ENCODE assay signal across 8 cellular contexts in the genomic region with DNA sequence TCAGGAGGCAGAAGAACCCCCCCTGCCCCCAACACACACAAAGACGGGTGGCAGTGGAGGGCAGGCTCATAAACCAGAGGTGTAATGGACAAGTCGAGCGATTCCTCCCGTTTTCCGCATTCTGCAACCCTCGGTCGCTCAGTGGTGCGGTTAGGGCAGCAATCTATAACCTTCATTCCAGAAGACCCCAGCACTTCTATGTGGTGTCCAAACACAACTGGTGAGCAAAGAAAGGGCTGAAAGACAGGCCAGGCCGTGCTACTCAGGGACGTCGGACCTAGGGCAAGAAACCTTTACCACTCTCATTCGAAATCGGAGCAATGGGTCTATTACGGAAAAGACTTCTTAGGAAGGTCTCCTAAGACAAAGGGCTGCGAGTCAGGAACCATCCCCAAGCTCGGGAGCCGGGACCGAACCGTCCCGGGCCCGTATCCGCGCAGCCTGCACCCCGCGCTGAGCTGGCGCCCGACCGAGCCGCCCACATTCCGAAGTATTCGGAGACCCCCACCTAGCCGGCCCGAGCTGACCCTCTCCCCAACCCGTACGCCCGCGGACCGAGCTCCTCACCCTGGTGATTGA. TPM values are rescaled to one million over a fixed set of nuclear protein-coding genes. Genes with fewer than 3 reads are reported as not detected.
DNase-seq lines count a peak whose midpoint lies in the region; ATAC-seq, FAIRE-seq and TF ChIP-seq lines count a peak whose summit lies in the region.

No MANE protein-coding gene starts in this region.

- no peak for FAIRE-seq in H54 (lab: Jason Lieb, UNC)

- TF ChIP-seq CTCF in CD4-positive, alpha-beta T cell (IDR thresholded peaks at IDR 0.05) = no peak
- no peak for TF ChIP-seq CTCF in WI38 (IDR thresholded peaks at IDR 0.05; ENCODE audit: low read depth, low read length)
- TF ChIP-seq CTCF in tibial artery (IDR thresholded peaks at IDR 0.05) = no peak

- H2BK120ac ChIP-seq in mesendoderm (ENCODE audit: low read depth, low read length) = no peak overlapping the region

- no peak overlapping the region for H2BK15ac ChIP-seq in mesendoderm (replicated peaks; ENCODE audit: low read depth)

- no peak for TF ChIP-seq POLR2A in H54 (IDR thresholded peaks at IDR 0.05; ENCODE audit: low read depth, low read length)

- no peak overlapping the region for H2AK5ac ChIP-seq in mesendoderm (ENCODE audit: low read length)

- H4K8ac ChIP-seq in mesendoderm (ENCODE audit: low read depth, low read length) = no peak overlapping the region

- H3K27ac ChIP-seq in CD4-positive, alpha-beta T cell (ENCODE audit: low read depth, low read length) = peak overlapping the region; percentile 51
- H3K27ac ChIP-seq in mesendoderm (ENCODE audit: low read depth, low read length) = no peak overlapping the region
- peak overlapping the region; percentile 85 to 89 for H3K27ac ChIP-seq in tibial artery

- peak overlapping the region; percentile 96 for H3K56ac ChIP-seq in mesendoderm (ENCODE audit: low read length)

- peak overlapping the region; percentile 92 for H3K9ac ChIP-seq in mesendoderm (ENCODE audit: low read length)

- peak in 4 of 10 experiments; percentile 1 to 10 (median 4) for DNase-seq in CD4-positive, alpha-beta T cell
- DNase-seq in effector memory CD8-positive, alpha-beta T cell = peak in 2 of 3 experiments; percentile 5 to 8
- peak; percentile 45 for DNase-seq in mesendoderm
- DNase-seq in tibial artery = peak in 1 of 2 donors; percentile 65
- DNase-seq in H54 (ENCODE audit: insufficient read length, low spot score) = no peak

- no peak overlapping the region for H4K5ac ChIP-seq in mesendoderm (ENCODE audit: low read length)

- no peaks in the 10 kb centered on the region for H3K27me3 ChIP-seq in CD4-positive, alpha-beta T cell (ENCODE audit: control insufficient read depth, insufficient read depth, low read length)
- no peaks in the 10 kb centered on the region for H3K27me3 ChIP-seq in mesendoderm (ENCODE audit: insufficient read depth, low read length, poor library complexity)
- no peaks in the 10 kb centered on the region for H3K27me3 ChIP-seq in tibial artery

- H3K4me1 Mint-ChIP-seq in CD4-positive, alpha-beta T cell (ENCODE audit: low read depth) = peaks cover 56% of the 10 kb centered on the region
- peaks cover 39 to 50% of the 10 kb centered on the region in 2 donors for H3K4me1 Mint-ChIP-seq in effector memory CD8-positive, alpha-beta T cell (ENCODE audit: low read depth in 2 of 2)

- peak overlapping the region; percentile 95 for H3K27ac Mint-ChIP-seq in CD4-positive, alpha-beta T cell
- peak overlapping the region; percentile 94 to 95 for H3K27ac Mint-ChIP-seq in effector memory CD8-positive, alpha-beta T cell

- peaks cover 19% of the 10 kb centered on the region for H3K36me3 Mint-ChIP-seq in CD4-positive, alpha-beta T cell (ENCODE audit: low read depth)
- peaks cover 22% of the 10 kb centered on the region for H3K36me3 Mint-ChIP-seq in effector memory CD8-positive, alpha-beta T cell (ENCODE audit: insufficient read depth)

- no peak overlapping the region for H2BK5ac ChIP-seq in mesendoderm (ENCODE audit: low read length)

- H3K36me3 ChIP-seq in mesendoderm (ENCODE audit: control insufficient read depth, insufficient read depth, low read length) (no peaks in the 10 kb centered on the region), tibial artery (no peaks in the 10 kb centered on the region)

- peaks cover 42% of the 10 kb centered on the region for H3K79me2 ChIP-seq in mesendoderm (ENCODE audit: control insufficient read depth, insufficient read depth, low read length)

- peaks cover 9% of the 10 kb centered on the region for H3K4me1 ChIP-seq in mesendoderm (ENCODE audit: control insufficient read depth, low read depth, low read length)
- H3K4me1 ChIP-seq in tibial artery = peaks cover 0 to 44% (median 14%) of the 10 kb centered on the region in 4 donors

- H3K79me1 ChIP-seq in mesendoderm (ENCODE audit: low read length) = peaks cover 5% of the 10 kb centered on the region

- peak overlapping the region; percentile 36 for H3K4ac ChIP-seq in mesendoderm (ENCODE audit: low read depth, low read length)

- intact Hi-C loops in CD4-positive, alpha-beta T cell (cut with DNase I, micrococcal nuclease) = loop anchor here in 1 of 2 experiments (5.0 to 10.0 kb wide), 6 partner anchors 190 to 890 kb away; partner anchors contain the start of genes ARL6IP6, PRPF40A, RBM43 and STAM2
- intact Hi-C loops in tibial artery (cut with DNase I; ENCODE audit: low total_unique reads) = no loop called here

- peak overlapping the region; percentile 93 for H3K4me3 Mint-ChIP-seq in CD4-positive, alpha-beta T cell
- H3K4me3 Mint-ChIP-seq in effector memory CD8-positive, alpha-beta T cell = peak overlapping the region; percentile 90 to 93

- H3K9me3 Mint-ChIP-seq in CD4-positive, alpha-beta T cell = no peaks in the 10 kb centered on the region
- no peaks in the 10 kb centered on the region for H3K9me3 Mint-ChIP-seq in effector memory CD8-positive, alpha-beta T cell

- POLR2A ChIA-PET in CD4-positive, alpha-beta T cell (lab: Charles Lee) = interaction anchor here (0.6 to 3.1 kb wide), 6 partner anchors 9 to 538 kb away, joined by 3 to 16 read pairs (median 5); partner anchors contain the start of genes NMI and STAM2

- H3K23ac ChIP-seq in mesendoderm (ENCODE audit: low read length) = peak overlapping the region; percentile 85

- H3K18ac ChIP-seq in mesendoderm (ENCODE audit: low read length) = peak overlapping the region; percentile 28

- no peaks in the 10 kb centered on the region for H3K27me3 Mint-ChIP-seq in CD4-positive, alpha-beta T cell
- H3K27me3 Mint-ChIP-seq in effector memory CD8-positive, alpha-beta T cell = no peaks in the 10 kb centered on the region

- WGBS in mesendoderm (ENCODE audit: extremely low coverage, insufficient coverage, low lambda C conversion rate) = no CpG with 5 or more reads among the region's 38 CpGs

- no peaks in the 10 kb centered on the region for H3K9me3 ChIP-seq in CD4-positive, alpha-beta T cell (ENCODE audit: control insufficient read depth, low read length)
- H3K9me3 ChIP-seq in tibial artery = no peaks in the 10 kb centered on the region

- H3K4me3 ChIP-seq in WI38 (ENCODE audit: low read depth, low read length) (peak overlapping the region; percentile 76), mesendoderm (ENCODE audit: low read length) (peak overlapping the region; percentile 76), tibial artery (peak overlapping the region; percentile 90 to 99)

- CTCF ChIA-PET in CD4-positive, alpha-beta T cell (lab: Charles Lee) = interaction anchor here (0.7 to 1.9 kb wide), 3 partner anchors 10 to 19 kb away, joined by 3 to 4 read pairs (median 3); no protein-coding TSS in a partner anchor

- peak; percentile 21 for ATAC-seq in CD4-positive, alpha-beta T cell (ENCODE audit: poor library complexity)
- ATAC-seq in GM19351 (IDR thresholded peaks at IDR 0.05; ENCODE audit: unreplicated experiment) = peak; percentile 32
- ATAC-seq in HG03439 (IDR thresholded peaks at IDR 0.05; ENCODE audit: unreplicated experiment) = peak; percentile 31
- peak; percentile 26 for ATAC-seq in effector memory CD8-positive, alpha-beta T cell (replicated peaks)

- H3K4me2 ChIP-seq in mesendoderm (ENCODE audit: low read length) = peak overlapping the region; percentile 1

RNA-seq across cellular contexts. Expression of gene ARL5A, which starts 0.6 kb away (rescaled TPM):
- total RNA-seq in CD4-positive, alpha-beta T cell = 10 to 100 TPM; 16.9 to 20.5 TPM
- polyA plus RNA-seq in mesendoderm (2013, experiment 1 of 2) = 71.4 TPM
- polyA plus RNA-seq in mesendoderm (2013, experiment 2 of 2) = 66.9 TPM
